In the genomic region with DNA sequence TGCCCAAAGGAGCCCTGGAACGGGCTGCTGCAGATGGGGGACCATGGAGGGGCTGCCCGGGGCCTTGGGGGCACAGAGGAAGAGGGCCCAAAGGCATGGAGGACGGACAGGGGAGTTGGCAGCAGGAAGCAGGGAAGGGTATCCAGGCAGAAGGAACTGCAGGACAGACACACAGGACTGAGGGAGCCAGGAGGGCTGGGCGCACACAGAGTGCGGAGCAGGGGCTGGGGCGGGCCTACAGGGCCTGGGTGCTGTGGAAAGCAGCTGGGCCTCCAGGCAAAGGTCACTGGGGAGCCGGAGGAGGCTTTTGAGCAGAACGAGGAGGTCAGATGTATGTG, we compare ENCODE assay signal across 8 cellular contexts. TPM values are rescaled to one million over a fixed set of nuclear protein-coding genes. Genes with fewer than 3 reads are reported as not detected.
"Had no signal": no experiment of that assay in that cellular context is flagged by ENCODE, and none has a peak within 500 bp of the region (broad histone marks: within the 10 kb centered on the region; RNA-seq: fewer than 3 reads in every experiment).

No MANE protein-coding gene starts in this region.

- ATAC-seq: GM23338, HCT116 had no signal

- H3K9me3 ChIP-seq: HAP-1 had no signal

- H3K4me3 Mint-ChIP-seq: HFFc6 had no signal

- DNase-seq: HFFc6, KBM-7 had no signal

- H3K36me3 ChIP-seq: HAP-1 had no signal

- H3K4me3 ChIP-seq: GM23338, HAP-1 had no signal

- H3K4me1 Mint-ChIP-seq: GM23338 had no signal

- H3K4me1 ChIP-seq: HAP-1 had no signal

- H3K9me3 Mint-ChIP-seq: GM23338, IgD-negative memory B cell had no signal

- H3K27ac Mint-ChIP-seq: GM23338, HFFc6, IgD-negative memory B cell had no signal

- H3K36me3 Mint-ChIP-seq: IgD-negative memory B cell had no signal

RNA-seq across cellular contexts. Expression of a gene that starts 28.1 kb away (rescaled TPM):
- total RNA-seq: GM23338, H1, HFFc6, HT-29 had no signal
- polyA plus RNA-seq: GM23338, IgD-negative memory B cell had no signal

RNA-seq across cellular contexts. Expression of a gene that starts 39.4 kb away (rescaled TPM):
- total RNA-seq: GM23338, H1, HFFc6, HT-29 had no signal
- polyA plus RNA-seq: IgD-negative memory B cell had no signal

RNA-seq across cellular contexts. Expression of a gene that starts 46.7 kb away (rescaled TPM):
- total RNA-seq: GM23338, H1, HFFc6, HT-29 had no signal
- polyA plus RNA-seq: GM23338, H1, IgD-negative memory B cell had no signal

RNA-seq across cellular contexts. Expression of a gene that starts 56.6 kb away (rescaled TPM):
- total RNA-seq: HFFc6 had no signal
